2 cellular contexts compared by ENCODE assay signal in genomic region chr19:6717036-6717435, GRCh38.
A peak's percentile ranks its signal among the peaks of the same experiment; 100 is the strongest.
TF ChIP-seq lines count a peak whose summit lies in the region.

No MANE protein-coding gene starts in this region.

TF ChIP-seq in H1, 55 proteins besides CTCF, POLR2A, EP300 and RAD21:
- no peak for TF ChIP-seq EGR1 (IDR thresholded peaks at IDR 0.05; ENCODE audit: borderline replicate concordance, low read depth, low read length)
- TF ChIP-seq KDM1A (IDR thresholded peaks at IDR 0.05; ENCODE audit: borderline replicate concordance, low read length), result peak; percentile 95
- peak in 1 of 2 experiments; percentile 90; a peak in 1 of 4 replicates for TF ChIP-seq HDAC2 (IDR thresholded peaks at IDR 0.05; ENCODE audit: borderline replicate concordance in 1 of 2, low read depth in 2 of 2, low read length in 2 of 2)
- TF ChIP-seq MAX (IDR thresholded peaks at IDR 0.05), result 0 out of 2 replicates have a peak, but pooled peaks have one; percentile 7

TF ChIP-seq in GM12891, 5 proteins besides CTCF, POLR2A, EP300 and RAD21:
- TF ChIP-seq PAX5 (IDR thresholded peaks at IDR 0.05; ENCODE audit: insufficient read depth, low read length, severe bottlenecking), result no peak
- TF ChIP-seq SPI1 (IDR thresholded peaks at IDR 0.05; ENCODE audit: low read depth, low read length), result no peak
- no peak for TF ChIP-seq POU2F2 (IDR thresholded peaks at IDR 0.05; ENCODE audit: low read depth, low read length)
- no peak for TF ChIP-seq POLR2AphosphoS5 (IDR thresholded peaks at IDR 0.05; ENCODE audit: low read depth, low read length)
- no peak for TF ChIP-seq TAF1 (IDR thresholded peaks at IDR 0.05; ENCODE audit: low read depth, low read length)
TF ChIP-seq in GM12891: peak in this region for 0.
